ENCODE assay signal across 23 cellular contexts in the genomic region with DNA sequence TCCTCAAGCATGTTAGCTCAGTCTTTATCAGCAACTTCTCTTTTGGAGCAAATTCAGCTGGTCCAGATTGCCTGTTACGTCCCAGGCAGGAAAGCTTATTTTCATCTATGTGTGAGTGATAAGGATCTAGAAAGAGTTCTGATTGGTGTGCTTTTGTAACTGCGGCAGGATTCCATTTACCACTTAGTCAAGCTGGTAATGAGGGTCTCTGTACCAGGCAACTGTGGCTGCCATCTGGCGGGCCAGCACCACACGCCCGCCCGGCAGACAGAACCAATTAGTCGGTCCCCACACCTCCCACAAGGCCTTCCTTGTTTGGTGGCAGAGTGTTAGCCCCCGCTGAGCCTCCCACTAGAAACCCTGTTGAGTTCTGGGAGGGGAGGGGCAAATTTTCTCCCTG. TPM values are rescaled to one million over a fixed set of nuclear protein-coding genes. Genes with fewer than 3 reads are reported as not detected.
DNase-seq lines count a peak whose midpoint lies in the region; ATAC-seq and TF ChIP-seq lines count a peak whose summit lies in the region.
"Had no signal": no experiment of that assay in that cellular context is flagged by ENCODE, and none has a peak within 500 bp of the region (broad histone marks: within the 10 kb centered on the region; RNA-seq: fewer than 3 reads in every experiment).

No MANE protein-coding gene starts in this region.

- DNase-seq in NCI-H82 (lab: John Stamatoyannopoulos, UW) (peak; percentile 82), NCI-H82 treated with DMSO at 0.1 percent for 48 hours (lab: John Stamatoyannopoulos, UW; ENCODE audit: unreplicated experiment) (no peak), NCI-H2171 treated with DMSO at 0.1 percent for 48 hours (lab: John Stamatoyannopoulos, UW) (peak; percentile 97), fibroblast of the aortic adventitia (ENCODE audit: low read depth) (peak; percentile 16), osteoblast (ENCODE audit: insufficient read length, low spot score, missing footprints) (no peak), DMS153 (lab: John Stamatoyannopoulos, UW) (no peak), HK-2 (ENCODE audit: unreplicated experiment) (no peak)
- DNase-seq: CD4-positive, CD25-positive, alpha-beta regulatory T cell; DND-41; Karpas-422; NCI-H1417; NCI-H2029; NK-92 treated with Interleukin-12 subunit alpha and Interleukin-12 subunit beta, amount 100 ng/mL, for 24 hours; SHP77 treated with DMSO at 0.1 percent for 48 hours; T-cell had no signal

- no peaks in the 10 kb centered on the region for H3K9me3 ChIP-seq in osteoblast (ENCODE audit: low read depth, low read length)

- H4K20me1 ChIP-seq in osteoblast (ENCODE audit: insufficient read depth, low read length): no peaks in the 10 kb centered on the region

- no peak overlapping the region for H3K27ac ChIP-seq in osteoblast (ENCODE audit: low read depth, low read length)
- H3K27ac ChIP-seq: RWPE1 had no signal

- no peaks in the 10 kb centered on the region for H3K36me3 ChIP-seq in osteoblast (ENCODE audit: insufficient read depth, low read length)

- TF ChIP-seq CTCF in fibroblast of the aortic adventitia (IDR thresholded peaks at IDR 0.05; ENCODE audit: insufficient read depth, low read length) (no peak), osteoblast (IDR thresholded peaks at IDR 0.05; ENCODE audit: extremely low read depth, low read depth, low read length) (no peak)

- no peak overlapping the region for H3K4me2 ChIP-seq in osteoblast (ENCODE audit: insufficient read depth, low read length)
- H3K4me2 ChIP-seq: GM23338 had no signal

- H3K4me1 ChIP-seq in osteoblast (ENCODE audit: insufficient read depth, low read length): no peaks in the 10 kb centered on the region

- no peaks in the 10 kb centered on the region for H3K27me3 ChIP-seq in osteoblast (ENCODE audit: insufficient read depth, low read length)

- H3K4me3 ChIP-seq in fibroblast of the aortic adventitia (ENCODE audit: low read depth, low read length): no peak overlapping the region
- no peak overlapping the region for H3K4me3 ChIP-seq in osteoblast (ENCODE audit: insufficient read depth, low read length)
- H3K4me3 ChIP-seq: GM23338 had no signal

- ATAC-seq in GM21528 (IDR thresholded peaks at IDR 0.05; ENCODE audit: low FRiP score, unreplicated experiment): no peak
- ATAC-seq: GM23338, HCT116, T-cell had no signal

- H3K79me2 ChIP-seq in osteoblast (ENCODE audit: insufficient read depth, low read length): no peaks in the 10 kb centered on the region

- H2AFZ ChIP-seq in osteoblast (ENCODE audit: low read length): peak overlapping the region; percentile 10
- H2AFZ ChIP-seq: GM23338 had no signal

RNA-seq across cellular contexts. Expression of a gene that starts 20.9 kb away (rescaled TPM):
- total RNA-seq in fibroblast of the aortic adventitia (ENCODE audit: low replicate concordance) (not detected in 2 replicates), osteoblast (not detected in 2 replicates)
- total RNA-seq: A172; B cell; CD4-positive, CD25-positive, alpha-beta regulatory T cell; G401; M059J; T-cell had no signal

Comparison
In these comparisons a context has a peak if more than half of its experiments do, and no peak if none do; other contexts are left out.
1. DNase-seq: peak in NCI-H82 (single experiment), NCI-H2171 treated with DMSO at 0.1 percent for 48 hours (single experiment) and fibroblast of the aortic adventitia (single experiment); none in NCI-H82 treated with DMSO at 0.1 percent for 48 hours (single experiment), osteoblast (single experiment), DMS153 (single experiment) and HK-2 (single experiment).